In genomic region chr6:42336431-42336830, GRCh38 we compare ENCODE assay signal across 24 cellular contexts.
DNase-seq lines count a peak whose midpoint lies in the region; ATAC-seq, FAIRE-seq and TF ChIP-seq lines count a peak whose summit lies in the region.
"Had no signal": no experiment of that assay in that cellular context is flagged by ENCODE, and none has a peak within 500 bp of the region (broad histone marks: within the 10 kb centered on the region; RNA-seq: fewer than 3 reads in every experiment).

No MANE protein-coding gene starts in this region.

- H3K4me3 Mint-ChIP-seq in T-helper 17 cell: no peak overlapping the region
- no peak overlapping the region for H3K4me3 Mint-ChIP-seq in endothelial cell (ENCODE audit: unreplicated experiment)
- H3K4me3 Mint-ChIP-seq: CD14-positive monocyte, GM23338 had no signal

- no peaks in the 10 kb centered on the region for H3K27me3 Mint-ChIP-seq in T-helper 17 cell
- H3K27me3 Mint-ChIP-seq in endothelial cell (ENCODE audit: unreplicated experiment): peaks cover 4% of the 10 kb centered on the region

- H3K27ac Mint-ChIP-seq in T-helper 17 cell (peak overlapping the region; percentile 56), endothelial cell (ENCODE audit: unreplicated experiment) (no peak overlapping the region)
- H3K27ac Mint-ChIP-seq: GM23338 had no signal

- H3K36me3 Mint-ChIP-seq in T-helper 17 cell (ENCODE audit: low read depth) (no peaks in the 10 kb centered on the region), endothelial cell (ENCODE audit: low read depth, unreplicated experiment) (no peaks in the 10 kb centered on the region)

- DNase-seq in activated CD4-positive, CD25-positive, alpha-beta regulatory T cell treated with anti-CD3 and anti-CD28 coated beads, Interleukin-2, amount 50 U/mL, for 72 hours: peak; percentile 6
- DNase-seq in activated CD4-positive, CD25-positive, alpha-beta regulatory T cell (lab: John Stamatoyannopoulos, UW): no peak
- DNase-seq in D721Med (ENCODE audit: insufficient read length, low spot score): peak; percentile 90
- DNase-seq in T-helper 17 cell: no peak
- peak; percentile 40 for DNase-seq in islet precursor cell
- no peak for DNase-seq in SW 1271 (lab: John Stamatoyannopoulos, UW)
- no peak for DNase-seq in endothelial cell (ENCODE audit: low spot score)
- no peak for DNase-seq in NCI-H1436 (lab: John Stamatoyannopoulos, UW)
- DNase-seq: COR-L47, DMS53, EL, HCEC 1CT, MM.1S, NCI-H1105 treated with DMSO at 0.1 percent for 48 hours, NCI-H187 treated with DMSO at 0.1 percent for 48 hours, NCI-H2227 treated with DMSO at 0.1 percent for 48 hours, NCI-H510A treated with DMSO at 0.1 percent for 48 hours, NCI-H774, PC-3, SJCRH30 had no signal

- TF ChIP-seq CTCF in D721Med (IDR thresholded peaks at IDR 0.05; ENCODE audit: insufficient read depth, missing control alignments) (no peak), endothelial cell (IDR thresholded peaks at IDR 0.05; ENCODE audit: unreplicated experiment) (no peak)

- peaks cover 42% of the 10 kb centered on the region for H3K4me1 Mint-ChIP-seq in T-helper 17 cell
- peaks cover 6% of the 10 kb centered on the region for H3K4me1 Mint-ChIP-seq in endothelial cell (ENCODE audit: unreplicated experiment)

- H3K9me3 Mint-ChIP-seq in endothelial cell (ENCODE audit: unreplicated experiment): no peaks in the 10 kb centered on the region
- H3K9me3 Mint-ChIP-seq: GM23338 had no signal

- no peaks in the 10 kb centered on the region for H3K9me3 ChIP-seq in T-helper 17 cell (ENCODE audit: control insufficient read depth, low read length, poor library complexity, severe bottlenecking)
- H3K9me3 ChIP-seq: SJCRH30 had no signal

- ATAC-seq in T-helper 17 cell: no peak
- ATAC-seq: GM12878, GM23338, PC-3 had no signal

- no peak for FAIRE-seq in D721Med (lab: Jason Lieb, UNC)
- FAIRE-seq: GM12878, GM19239 had no signal

Comparison
In these comparisons a context has a peak if more than half of its experiments do, and no peak if none do; other contexts are left out.
1. DNase-seq: peak in activated CD4-positive, CD25-positive, alpha-beta regulatory T cell treated with anti-CD3 and anti-CD28 coated beads, Interleukin-2, amount 50 U/mL, for 72 hours (single experiment), D721Med (single experiment) and islet precursor cell (single experiment); none in activated CD4-positive, CD25-positive, alpha-beta regulatory T cell (0 of 4), T-helper 17 cell (0 of 3), SW 1271 (0 of 2), endothelial cell (single experiment) and NCI-H1436 (single experiment).